Comparison of ENCODE assay signal across 17 cellular contexts in genomic region chr3:112579697-112580096, GRCh38. TPM values are rescaled to one million over a fixed set of nuclear protein-coding genes. Genes with fewer than 3 reads are reported as not detected.
DNase-seq lines count a peak whose midpoint lies in the region; ATAC-seq, FAIRE-seq and TF ChIP-seq lines count a peak whose summit lies in the region.
"Had no signal": no experiment of that assay in that cellular context is flagged by ENCODE, and none has a peak within 500 bp of the region (broad histone marks: within the 10 kb centered on the region; RNA-seq: fewer than 3 reads in every experiment).

No MANE protein-coding gene starts in this region.

- H3K79me2 ChIP-seq in mammary epithelial cell (ENCODE audit: insufficient read depth, low read length) (no peaks in the 10 kb centered on the region), K562 (ENCODE audit: control insufficient read depth, insufficient read depth, low read length) (no peaks in the 10 kb centered on the region)

- TF ChIP-seq EP300 in K562 (IDR thresholded peaks at IDR 0.05; ENCODE audit: low read length), result no peak

- in situ Hi-C loops in mammary epithelial cell (cut with MboI; ENCODE audit: low sequenced_read_pairs in 2 of 2) (loop anchor here (5.0 to 10.0 kb wide), 4 partner anchors 65 to 405 kb away; partner anchors contain the start of genes CCDC80 (in 1 of the 2) and CD200R1 (in 1 of the 2)), K562 (cut with MboI) (loop anchor here (25.0 kb wide), 1 partner anchor 708 kb away; no protein-coding TSS in a partner anchor), HAP-1 (cut with MboI; ENCODE audit: low sequenced_read_pairs) (no loop called here)

- H3K27me3 Mint-ChIP-seq in memory B cell (no peaks in the 10 kb centered on the region), immature natural killer cell (ENCODE audit: low read depth in 3 of 3) (peaks cover 0 to 3% (median 0%) of the 10 kb centered on the region in 3 donors)
- H3K27me3 Mint-ChIP-seq: activated CD4-positive, alpha-beta memory T cell treated with anti-CD3 and anti-CD28 coated beads, Interleukin-2, amount 10 ng/mL, durations not matched to agents 7 days and 5 days; activated naive CD8-positive, alpha-beta T cell treated with anti-CD3 and anti-CD28 coated beads, Interleukin-2, amount 10 ng/mL, durations not matched to agents 7 days and 5 days; central memory CD8-positive, alpha-beta T cell; T-cell had no signal

- H2AFZ ChIP-seq in mammary epithelial cell (ENCODE audit: low read depth, low read length) (no peak overlapping the region), K562 (ENCODE audit: low read depth, low read length) (no peak overlapping the region)

- no peak for FAIRE-seq in K562 (lab: Jason Lieb, UNC)
- FAIRE-seq: pancreas, small intestine had no signal

- peaks cover 6% of the 10 kb centered on the region for H3K4me1 Mint-ChIP-seq in memory B cell
- no peaks in the 10 kb centered on the region for H3K4me1 Mint-ChIP-seq in immature natural killer cell
- H3K4me1 Mint-ChIP-seq: activated naive CD8-positive, alpha-beta T cell treated with anti-CD3 and anti-CD28 coated beads, Interleukin-2, amount 10 ng/mL, durations not matched to agents 7 days and 5 days; central memory CD8-positive, alpha-beta T cell had no signal

- H3K4me2 ChIP-seq in mammary epithelial cell (ENCODE audit: insufficient read depth, low read depth, low read length), result no peak overlapping the region
- H3K4me2 ChIP-seq in K562 (ENCODE audit: insufficient read depth, low read length), result no peak overlapping the region

- 94% methylated on average over 3 of the region's 3 CpGs for WGBS in mammary epithelial cell (ENCODE audit: low coverage, missing lambda C conversion rate)
- WGBS in K562 (ENCODE audit: insufficient coverage, low coverage, missing lambda C conversion rate), result 84% methylated on average over 3 of the region's 3 CpGs

- POLR2A ChIA-PET in K562 (lab: Yijun Ruan, JAX), result interaction anchor here (0.6 kb wide), 1 partner anchor 1502 kb away, joined by 3 read pairs; no protein-coding TSS in a partner anchor

- no peaks in the 10 kb centered on the region for H3K9me3 Mint-ChIP-seq in memory B cell
- no peaks in the 10 kb centered on the region for H3K9me3 Mint-ChIP-seq in immature natural killer cell
- H3K9me3 Mint-ChIP-seq: activated CD4-positive, alpha-beta memory T cell treated with anti-CD3 and anti-CD28 coated beads, Interleukin-2, amount 10 ng/mL, durations not matched to agents 7 days and 5 days; activated naive CD8-positive, alpha-beta T cell treated with anti-CD3 and anti-CD28 coated beads, Interleukin-2, amount 10 ng/mL, durations not matched to agents 7 days and 5 days; central memory CD8-positive, alpha-beta T cell; T-cell had no signal

- H3K4me1 ChIP-seq in mammary epithelial cell (ENCODE audit: insufficient read depth, low read length), result no peaks in the 10 kb centered on the region
- H3K4me1 ChIP-seq in breast epithelium, result no peaks in the 10 kb centered on the region
- H3K4me1 ChIP-seq in K562 (replicated peaks in 1 of 2; ENCODE audit: control insufficient read depth in 2 of 2, insufficient read depth in 2 of 2, low read length in 2 of 2), result no peaks in the 10 kb centered on the region
- no peaks in the 10 kb centered on the region for H3K4me1 ChIP-seq in upper lobe of right lung
- H3K4me1 ChIP-seq in HAP-1, result no peaks in the 10 kb centered on the region
- H3K4me1 ChIP-seq: pancreas, transverse colon had no signal

- H3K4me3 Mint-ChIP-seq in memory B cell (no peak overlapping the region), immature natural killer cell (no peak overlapping the region)
- H3K4me3 Mint-ChIP-seq: activated CD4-positive, alpha-beta memory T cell treated with anti-CD3 and anti-CD28 coated beads, Interleukin-2, amount 10 ng/mL, durations not matched to agents 7 days and 5 days; activated naive CD8-positive, alpha-beta T cell treated with anti-CD3 and anti-CD28 coated beads, Interleukin-2, amount 10 ng/mL, durations not matched to agents 7 days and 5 days; central memory CD8-positive, alpha-beta T cell; T-cell had no signal

- no peak overlapping the region for H3K9ac ChIP-seq in mammary epithelial cell (ENCODE audit: insufficient read depth, low read length)
- H3K9ac ChIP-seq in K562 (ENCODE audit: insufficient read depth in 1 of 2, low read depth in 2 of 2, low read length in 2 of 2), result no peak overlapping the region

- dilution Hi-C loops in mammary epithelial cell (cut with HindIII; ENCODE audit: low sequenced_read_pairs), result no loop called here

- intact Hi-C loops in mammary epithelial cell (cut with micrococcal nuclease), result loop anchor here (10.0 kb wide), 1 partner anchor 115 kb away; no protein-coding TSS in a partner anchor
- intact Hi-C loops in breast epithelium (cut with DNase I; ENCODE audit: low total_unique reads), result no loop called here
- intact Hi-C loops in K562 (cut with micrococcal nuclease), result loop anchor here (5.0 to 10.0 kb wide), 3 partner anchors 155 to 413 kb away; partner anchors contain the start of gene GTPBP8
- intact Hi-C loops in upper lobe of right lung (cut with DNase I), result no loop called here

- H3K36me3 Mint-ChIP-seq in memory B cell (peaks cover 12% of the 10 kb centered on the region), immature natural killer cell (peaks cover 6 to 37% (median 13%) of the 10 kb centered on the region in 3 donors)

- H3K36me3 ChIP-seq in mammary epithelial cell (ENCODE audit: insufficient read depth, low read length) (peaks cover 2% of the 10 kb centered on the region), breast epithelium (no peaks in the 10 kb centered on the region), K562 (ENCODE audit: control insufficient read depth, insufficient read depth, low read length) (peaks cover 12% of the 10 kb centered on the region; the same call in 1 of the 3 replicates), upper lobe of right lung (peaks cover 35% of the 10 kb centered on the region), HAP-1 (replicated peaks) (peaks cover 20% of the 10 kb centered on the region)

- H4K20me1 ChIP-seq in mammary epithelial cell (ENCODE audit: insufficient read depth, low read length) (no peaks in the 10 kb centered on the region), K562 (replicated peaks; ENCODE audit: control insufficient read depth, insufficient read depth, low read length) (no peaks in the 10 kb centered on the region)

- H3K9me3 ChIP-seq in mammary epithelial cell (replicated peaks; ENCODE audit: insufficient read depth, low read length), result no peaks in the 10 kb centered on the region
- H3K9me3 ChIP-seq in breast epithelium, result no peaks in the 10 kb centered on the region
- H3K9me3 ChIP-seq in K562 (replicated peaks; ENCODE audit: control insufficient read depth, insufficient read depth, low read depth, low read length), result no peaks in the 10 kb centered on the region
- no peaks in the 10 kb centered on the region for H3K9me3 ChIP-seq in upper lobe of right lung
- H3K9me3 ChIP-seq in HAP-1, result no peaks in the 10 kb centered on the region
- H3K9me3 ChIP-seq: pancreas, transverse colon had no signal

- TF ChIP-seq RAD21 in K562 (CRISPR knock-in tag; conservative IDR thresholded peaks at IDR 0.05 in 1 of 2, IDR thresholded peaks at IDR 0.05 in 1 of 2), result no peak

- no TSS peak for BruUV-seq in mammary epithelial cell (replicated peaks; lab: Mats Ljungman, UMichigan)
- no TSS peak for BruUV-seq in K562 (replicated peaks; lab: Mats Ljungman, UMichigan)

- H3K4me3 ChIP-seq in mammary epithelial cell (replicated peaks in 1 of 3; ENCODE audit: insufficient read depth in 1 of 3, low read depth in 2 of 3, low read length in 3 of 3) (no peak overlapping the region), breast epithelium (no peak overlapping the region), K562 (no peak overlapping the region), upper lobe of right lung (no peak overlapping the region), HAP-1 (no peak overlapping the region)
- H3K4me3 ChIP-seq: pancreas, transverse colon had no signal

- no peaks in the 10 kb centered on the region for H3K9me1 ChIP-seq in K562 (ENCODE audit: control insufficient read depth, insufficient read depth, low read length)

- CTCF ChIA-PET in mammary epithelial cell (lab: Charles Lee; ENCODE audit: low non-redundant PET), result no interaction called here
- CTCF ChIA-PET in K562 (lab: Yijun Ruan, JAX; ENCODE audit: low intra/inter-chr PET ratio), result no interaction called here

- TF ChIP-seq POLR2A in breast epithelium (IDR thresholded peaks at IDR 0.05) (no peak), K562 (conservative IDR thresholded peaks at IDR 0.05) (no peak)

- H3K27ac ChIP-seq in mammary epithelial cell (ENCODE audit: insufficient read depth, low read depth, low read length) (no peak overlapping the region), breast epithelium (no peak overlapping the region), K562 (ENCODE audit: extremely low read depth, low read depth, low read length) (no peak overlapping the region), upper lobe of right lung (no peak overlapping the region)
- H3K27ac ChIP-seq: pancreas, transverse colon had no signal

- ATAC-seq in K562, result no peak
- ATAC-seq in memory B cell (ENCODE audit: low read depth), result no peak
- no peak for ATAC-seq in upper lobe of right lung
- ATAC-seq: pancreas, T-cell had no signal

- TF ChIP-seq CTCF in mammary epithelial cell (conservative IDR thresholded peaks at IDR 0.05 in 1 of 2, IDR thresholded peaks at IDR 0.05 in 1 of 2; ENCODE audit: extremely low read depth in 1 of 2, insufficient read depth in 1 of 2, low read depth in 1 of 2, low read length in 2 of 2) (no peak), breast epithelium (IDR thresholded peaks at IDR 0.05) (no peak), K562 (IDR thresholded peaks at IDR 0.05 in 2 of 3, conservative IDR thresholded peaks at IDR 0.05 in 1 of 3; ENCODE audit: insufficient read depth in 2 of 3, low read depth in 1 of 3, low read length in 3 of 3) (no peak), upper lobe of right lung (IDR thresholded peaks at IDR 0.05) (no peak)

- no peaks in the 10 kb centered on the region for H3K27me3 ChIP-seq in mammary epithelial cell (ENCODE audit: insufficient read depth, low read length)
- no peaks in the 10 kb centered on the region for H3K27me3 ChIP-seq in breast epithelium
- H3K27me3 ChIP-seq in K562 (ENCODE audit: control insufficient read depth in 2 of 2, insufficient read depth in 2 of 2, low read length in 2 of 2), result no peaks in the 10 kb centered on the region
- H3K27me3 ChIP-seq in upper lobe of right lung, result no peaks in the 10 kb centered on the region
- no peaks in the 10 kb centered on the region for H3K27me3 ChIP-seq in HAP-1 (ENCODE audit: low read depth)
- H3K27me3 ChIP-seq: pancreas, transverse colon had no signal

- DNase-seq in mammary epithelial cell (peak; percentile 5), breast epithelium (ENCODE audit: low spot score in 2 of 2) (no peak), K562 (ENCODE audit: extremely low read depth in 1 of 4, low spot score in 3 of 4) (no peak), memory B cell (ENCODE audit: low spot score in 2 of 2) (no peak), immature natural killer cell (no peak), upper lobe of right lung (no peak), COLO668 (lab: John Stamatoyannopoulos, UW; ENCODE audit: unreplicated experiment) (no peak), HAP-1 (ENCODE audit: low spot score in 2 of 2) (no peak)
- DNase-seq: activated CD4-positive, alpha-beta memory T cell treated with anti-CD3 and anti-CD28 coated beads, Interleukin-2, amount 10 ng/mL, durations not matched to agents 7 days and 5 days; activated naive CD8-positive, alpha-beta T cell treated with anti-CD3 and anti-CD28 coated beads, Interleukin-2, amount 10 ng/mL, durations not matched to agents 7 days and 5 days; NCI-H1930; NCI-H446; pancreas; small intestine; T-cell; transverse colon had no signal

- H3K27ac Mint-ChIP-seq in memory B cell (peak overlapping the region; percentile 67), immature natural killer cell (no peak overlapping the region)
- H3K27ac Mint-ChIP-seq: activated CD4-positive, alpha-beta memory T cell treated with anti-CD3 and anti-CD28 coated beads, Interleukin-2, amount 10 ng/mL, durations not matched to agents 7 days and 5 days; activated naive CD8-positive, alpha-beta T cell treated with anti-CD3 and anti-CD28 coated beads, Interleukin-2, amount 10 ng/mL, durations not matched to agents 7 days and 5 days had no signal

RNA-seq across cellular contexts. Expression of gene SLC35A5, which starts 17.9 kb away (rescaled TPM):
- total RNA-seq in mammary epithelial cell, result 10 to 100 TPM; 26.9 to 58.3 TPM
- 16.4 TPM for polyA plus RNA-seq in mammary epithelial cell
- 3.9 TPM for polyA minus RNA-seq in mammary epithelial cell
- total RNA-seq in breast epithelium, result 10 to 100 TPM; 32.1 to 37.6 (median 37.0) TPM
- 2.8 and 10.1 TPM in 2 replicates for total RNA-seq in K562 (2011; cell fraction: chromatin; rRNA removed; ENCODE audit: low replicate concordance)
- 3.5 and 3.7 TPM in 2 replicates for total RNA-seq in K562 (2011; cell fraction: nucleolus; rRNA removed)
- total RNA-seq in K562 (2011; cell fraction: nucleoplasm; rRNA removed), result 4.8 and 7.8 TPM in 2 replicates
- total RNA-seq in K562 (2014; rRNA removed), result 4.0 and 6.7 TPM in 2 replicates
- total RNA-seq in K562 (2014; rRNA removed; fragmentation: Illumina TruSeq; extraction: Trizol), result 10.9 and 14.6 TPM in 2 replicates
- 7.8 and 9.6 TPM in 2 replicates for total RNA-seq in K562 (2015; rRNA removed; fragmentation: Illumina TruSeq; extraction: Trizol)
- 8.4 and 10.6 TPM in 2 replicates for total RNA-seq in K562 (2021)
- polyA plus RNA-seq in K562 (2011; rRNA removed), result 10.5 and 11.9 TPM in 2 replicates
- 4.0 and 10.1 TPM in 2 replicates for polyA plus RNA-seq in K562 (2011; cell fraction: cytosol; rRNA removed)
- 4.9 and 6.2 TPM in 2 replicates for polyA plus RNA-seq in K562 (2011; cell fraction: nucleus; rRNA removed)
- polyA plus RNA-seq in K562 (2012), result 6.4 and 9.8 TPM in 2 replicates
- 8.4 and 9.7 TPM in 2 replicates for polyA plus RNA-seq in K562 (2014; fragmentation: Illumina TruSeq; extraction: Trizol)
- polyA plus RNA-seq in K562 (2014; fragmentation: Nextera tagmentation; extraction: Ambion mirVana), result 10 to 100 TPM; 12.9 to 13.0 TPM
- polyA plus RNA-seq in K562 (2014; rRNA removed), result 4.9 and 8.0 TPM in 2 replicates
- polyA minus RNA-seq in K562 (2011; rRNA and poly(A)+ RNA removed), result 14.5 and 17.2 TPM in 2 replicates
- polyA minus RNA-seq in K562 (2011; cell fraction: cytosol; rRNA and poly(A)+ RNA removed), result 9.2 and 11.0 TPM in 2 replicates
- polyA minus RNA-seq in K562 (2011; cell fraction: nucleus; rRNA and poly(A)+ RNA removed), result 2.0 and 4.8 TPM in 2 replicates
- polyA plus RNA-seq in immature natural killer cell, result 10 to 100 TPM in 2 of 3 donors, 1 to 10 TPM in 1; 7.6 to 20.1 (median 16.7) TPM
- 40.5 TPM for total RNA-seq in upper lobe of right lung

RNA-seq across cellular contexts. Expression of gene ATG3, which starts 17.9 kb away (rescaled TPM):
- 10 to 100 TPM; 51.3 to 65.2 TPM for total RNA-seq in mammary epithelial cell
- polyA plus RNA-seq in mammary epithelial cell, result 40.8 TPM
- 51.8 TPM for polyA minus RNA-seq in mammary epithelial cell
- total RNA-seq in breast epithelium, result 10 to 100 TPM; 62.6 to 97.9 (median 68.2) TPM
- total RNA-seq in K562 (2011; cell fraction: chromatin; rRNA removed; ENCODE audit: low replicate concordance), result 13.8 and 25.1 TPM in 2 replicates
- total RNA-seq in K562 (2011; cell fraction: nucleolus; rRNA removed), result 11.0 and 14.2 TPM in 2 replicates
- total RNA-seq in K562 (2011; cell fraction: nucleoplasm; rRNA removed), result 12.1 and 16.2 TPM in 2 replicates
- 92.1 and 107 TPM in 2 replicates for total RNA-seq in K562 (2014; rRNA removed)
- 58.5 and 66.0 TPM in 2 replicates for total RNA-seq in K562 (2014; rRNA removed; fragmentation: Illumina TruSeq; extraction: Trizol)
- 63.8 and 67.0 TPM in 2 replicates for total RNA-seq in K562 (2015; rRNA removed; fragmentation: Illumina TruSeq; extraction: Trizol)
- 61.9 and 64.7 TPM in 2 replicates for total RNA-seq in K562 (2021)
- polyA plus RNA-seq in K562 (2011; rRNA removed), result 39.2 and 52.0 TPM in 2 replicates
- polyA plus RNA-seq in K562 (2011; cell fraction: cytosol; rRNA removed), result 25.5 and 30.8 TPM in 2 replicates
- 15.2 and 16.3 TPM in 2 replicates for polyA plus RNA-seq in K562 (2011; cell fraction: nucleus; rRNA removed)
- polyA plus RNA-seq in K562 (2012), result 53.5 and 66.3 TPM in 2 replicates
- polyA plus RNA-seq in K562 (2014; fragmentation: Illumina TruSeq; extraction: Trizol), result 73.3 and 83.7 TPM in 2 replicates
- 10 to 100 TPM; 48.7 to 60.9 TPM for polyA plus RNA-seq in K562 (2014; fragmentation: Nextera tagmentation; extraction: Ambion mirVana)
- polyA plus RNA-seq in K562 (2014; rRNA removed), result 60.7 and 69.3 TPM in 2 replicates
- polyA minus RNA-seq in K562 (2011; rRNA and poly(A)+ RNA removed), result 61.4 and 63.4 TPM in 2 replicates
- 31.9 and 33.2 TPM in 2 replicates for polyA minus RNA-seq in K562 (2011; cell fraction: cytosol; rRNA and poly(A)+ RNA removed)
- 18.2 and 25.7 TPM in 2 replicates for polyA minus RNA-seq in K562 (2011; cell fraction: nucleus; rRNA and poly(A)+ RNA removed)
- 100 to 1,000 TPM in 1 of 3 donors, 10 to 100 TPM in 2; 53.9 to 120 (median 62.8) TPM for polyA plus RNA-seq in immature natural killer cell
- 48.6 TPM for total RNA-seq in upper lobe of right lung

Comparison
In these comparisons a context has a peak if more than half of its experiments do, and no peak if none do; other contexts are left out.
1. intact Hi-C loops: an anchor here in mammary epithelial cell (10.0 kb wide) and K562 (5.0 to 10.0 kb wide); none called in breast epithelium and upper lobe of right lung.